ENCODE assay signal across 28 cellular contexts in the genomic region with DNA sequence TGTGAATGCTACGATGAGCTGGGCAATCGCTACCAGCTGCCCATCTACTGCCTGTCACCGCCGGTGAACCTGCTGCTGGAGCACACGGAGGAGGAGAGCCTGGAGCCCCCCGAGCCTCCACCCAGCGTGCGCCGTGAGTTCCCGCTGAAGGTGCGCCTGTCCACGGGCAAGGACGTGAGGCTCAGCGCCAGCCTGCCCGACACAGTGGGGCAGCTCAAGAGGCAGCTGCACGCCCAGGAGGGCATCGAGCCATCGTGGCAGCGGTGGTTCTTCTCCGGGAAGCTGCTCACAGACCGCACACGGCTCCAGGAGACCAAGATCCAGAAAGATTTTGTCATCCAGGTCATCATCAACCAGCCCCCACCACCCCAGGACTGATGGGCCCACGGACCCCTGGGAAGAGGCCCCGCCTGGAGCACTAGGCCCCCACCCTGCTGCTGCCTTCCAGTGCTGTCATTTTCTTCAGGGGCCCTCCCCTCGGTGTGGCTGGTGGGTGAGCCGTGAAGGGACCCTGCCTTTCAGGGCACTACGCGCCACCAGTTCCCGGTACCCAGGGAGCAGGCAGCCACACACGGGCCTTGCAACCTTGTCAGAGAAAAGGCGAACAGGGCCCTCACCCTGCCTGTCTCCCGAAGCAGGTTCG. TPM values are rescaled to one million over a fixed set of nuclear protein-coding genes. Genes with fewer than 3 reads are reported as not detected.
DNase-seq lines count a peak whose midpoint lies in the region; ATAC-seq and TF ChIP-seq lines count a peak whose summit lies in the region.
"Had no signal": no experiment of that assay in that cellular context is flagged by ENCODE, and none has a peak within 500 bp of the region (broad histone marks: within the 10 kb centered on the region; RNA-seq: fewer than 3 reads in every experiment).

No MANE protein-coding gene starts in this region.

- H3K4me3 ChIP-seq in H7 (ENCODE audit: insufficient read depth, low read depth, low read length) (no peak overlapping the region), RWPE2 (ENCODE audit: severe bottlenecking) (no peak overlapping the region), gastrocnemius medialis (no peak overlapping the region)
- H3K4me3 ChIP-seq: adrenal gland, smooth muscle cell had no signal

- no peaks in the 10 kb centered on the region for H3K27me3 ChIP-seq in H7 (ENCODE audit: control insufficient read depth, insufficient read depth, low read length)
- H3K27me3 ChIP-seq in RWPE2 (ENCODE audit: insufficient read depth, poor library complexity, severe bottlenecking), result no peaks in the 10 kb centered on the region
- no peaks in the 10 kb centered on the region for H3K27me3 ChIP-seq in gastrocnemius medialis
- H3K27me3 ChIP-seq: adrenal gland, BE2C, brain microvascular endothelial cell had no signal

- DNase-seq in H7, result peak; percentile 22
- no peak for DNase-seq in RWPE2 (ENCODE audit: low spot score)
- DNase-seq in left ventricle myocardium superior, result peak; percentile 25
- DNase-seq in gastrocnemius medialis, result peak in 1 of 2 donors; percentile 65
- no peak for DNase-seq in NCI-H2227 (lab: John Stamatoyannopoulos, UW; ENCODE audit: unreplicated experiment)
- DNase-seq in SIG-M5 (lab: John Stamatoyannopoulos, UW), result no peak
- no peak for DNase-seq in activated CD8-positive, alpha-beta T cell treated with anti-CD3 and anti-CD28 coated beads for 36 hours
- DNase-seq: activated CD4-positive, alpha-beta memory T cell treated with anti-CD3 and anti-CD28 coated beads for 36 hours; activated CD4-positive, alpha-beta T cell treated with anti-CD3 and anti-CD28 coated beads for 1 hour; activated CD8-positive, alpha-beta memory T cell treated with anti-CD3 and anti-CD28 coated beads, Interleukin-2, amount 50 U/mL, for 4 hours; activated naive CD4-positive, alpha-beta T cell treated with anti-CD3 and anti-CD28 coated beads, Interleukin-2, amount 10 ng/mL, durations not matched to agents 7 days and 5 days; adrenal gland; brain microvascular endothelial cell; CD8-positive, alpha-beta T cell; GOT3; HFFc6; NCI-H1092 treated with DMSO at 0.1 percent for 48 hours; NCI-H1930; NCI-H526; stimulated activated CD4-positive, alpha-beta T cell treated with anti-CD3 and anti-CD28 coated beads, Interleukin-1b, Interleukin-23, amount 100 ng/mL, for 48 hours; stimulated activated naive CD8-positive, alpha-beta T cell treated with anti-CD3 and anti-CD28 coated beads, Interleukin-15, Interleukin-2, amounts not matched to agents 100 U/mL and 50 U/mL, for 24 hours; SW 1271 had no signal

- no peaks in the 10 kb centered on the region for H3K27me3 Mint-ChIP-seq in activated CD8-positive, alpha-beta T cell treated with anti-CD3 and anti-CD28 coated beads for 36 hours
- H3K27me3 Mint-ChIP-seq: activated CD4-positive, alpha-beta memory T cell treated with anti-CD3 and anti-CD28 coated beads for 36 hours had no signal

- intact Hi-C loops in left ventricle myocardium superior (cut with micrococcal nuclease) (no loop called here), gastrocnemius medialis (cut with DNase I; ENCODE audit: low total_unique reads) (no loop called here)
- intact Hi-C loops in activated CD8-positive, alpha-beta T cell treated with anti-CD3 and anti-CD28 coated beads for 36 hours (cut with micrococcal nuclease), result no loop called here

- H3K4me3 Mint-ChIP-seq in activated CD8-positive, alpha-beta T cell treated with anti-CD3 and anti-CD28 coated beads for 36 hours, result no peak overlapping the region
- H3K4me3 Mint-ChIP-seq: activated CD4-positive, alpha-beta memory T cell treated with anti-CD3 and anti-CD28 coated beads for 36 hours; activated naive CD4-positive, alpha-beta T cell treated with anti-CD3 and anti-CD28 coated beads, Interleukin-2, amount 10 ng/mL, durations not matched to agents 7 days and 5 days; CD8-positive, alpha-beta T cell; HFFc6; nephron had no signal

- POLR2A ChIA-PET in activated CD8-positive, alpha-beta T cell treated with anti-CD3 and anti-CD28 coated beads for 36 hours (lab: Charles Lee), result no interaction called here

- H3K27ac ChIP-seq in RWPE2 (ENCODE audit: poor library complexity, severe bottlenecking) (peak overlapping the region; percentile 99), gastrocnemius medialis (peak overlapping the region; percentile 90 to 92 (median 91))
- H3K27ac ChIP-seq: adrenal gland, brain microvascular endothelial cell had no signal

- no peak for TF ChIP-seq POLR2A in gastrocnemius medialis (IDR thresholded peaks at IDR 0.05)

- peaks cover 53% of the 10 kb centered on the region for H3K4me1 ChIP-seq in RWPE2 (ENCODE audit: insufficient read depth, poor library complexity, severe bottlenecking)
- H3K4me1 ChIP-seq in gastrocnemius medialis, result peaks cover 54% of the 10 kb centered on the region in 2 donors

- H3K4me1 Mint-ChIP-seq in activated CD8-positive, alpha-beta T cell treated with anti-CD3 and anti-CD28 coated beads for 36 hours (ENCODE audit: low read depth), result no peaks in the 10 kb centered on the region
- H3K4me1 Mint-ChIP-seq: activated naive CD4-positive, alpha-beta T cell treated with anti-CD3 and anti-CD28 coated beads, Interleukin-2, amount 10 ng/mL, durations not matched to agents 7 days and 5 days had no signal

- CTCF ChIA-PET in activated CD8-positive, alpha-beta T cell treated with anti-CD3 and anti-CD28 coated beads for 36 hours (lab: Charles Lee), result interaction anchor here (3.1 to 4.6 kb wide), 2 partner anchors 16 to 42 kb away, joined by 16 to 26 read pairs; no protein-coding TSS in a partner anchor

- no peaks in the 10 kb centered on the region for H3K9me3 Mint-ChIP-seq in activated CD8-positive, alpha-beta T cell treated with anti-CD3 and anti-CD28 coated beads for 36 hours
- H3K9me3 Mint-ChIP-seq: activated CD4-positive, alpha-beta memory T cell treated with anti-CD3 and anti-CD28 coated beads for 36 hours; activated naive CD4-positive, alpha-beta T cell treated with anti-CD3 and anti-CD28 coated beads, Interleukin-2, amount 10 ng/mL, durations not matched to agents 7 days and 5 days; CD8-positive, alpha-beta T cell; HFFc6; nephron had no signal

- in situ Hi-C loops in gastrocnemius medialis (cut with MboI; ENCODE audit: low sequenced_read_pairs in 4 of 4), result loop anchor here (5.0 kb wide), 2 partner anchors 42 to 47 kb away; no protein-coding TSS in a partner anchor

- H3K9me3 ChIP-seq in RWPE2 (ENCODE audit: severe bottlenecking), result no peaks in the 10 kb centered on the region
- H3K9me3 ChIP-seq in gastrocnemius medialis, result no peaks in the 10 kb centered on the region
- H3K9me3 ChIP-seq: adrenal gland, BE2C had no signal

- H3K27ac Mint-ChIP-seq in activated CD8-positive, alpha-beta T cell treated with anti-CD3 and anti-CD28 coated beads for 36 hours, result no peak overlapping the region
- H3K27ac Mint-ChIP-seq: activated CD4-positive, alpha-beta memory T cell treated with anti-CD3 and anti-CD28 coated beads for 36 hours; activated naive CD4-positive, alpha-beta T cell treated with anti-CD3 and anti-CD28 coated beads, Interleukin-2, amount 10 ng/mL, durations not matched to agents 7 days and 5 days; CD8-positive, alpha-beta T cell; HFFc6 had no signal

- H3K36me3 Mint-ChIP-seq in activated CD8-positive, alpha-beta T cell treated with anti-CD3 and anti-CD28 coated beads for 36 hours (ENCODE audit: low read depth), result no peaks in the 10 kb centered on the region
- H3K36me3 Mint-ChIP-seq: activated CD4-positive, alpha-beta memory T cell treated with anti-CD3 and anti-CD28 coated beads for 36 hours; activated naive CD4-positive, alpha-beta T cell treated with anti-CD3 and anti-CD28 coated beads, Interleukin-2, amount 10 ng/mL, durations not matched to agents 7 days and 5 days had no signal

- TF ChIP-seq CTCF in RWPE2 (IDR thresholded peaks at IDR 0.05; ENCODE audit: poor library complexity, severe bottlenecking), result no peak
- no peak for TF ChIP-seq CTCF in gastrocnemius medialis (IDR thresholded peaks at IDR 0.05 in 4 of 5, conservative IDR thresholded peaks at IDR 0.05 in 1 of 5)
- no peak for TF ChIP-seq CTCF in activated CD8-positive, alpha-beta T cell treated with anti-CD3 and anti-CD28 coated beads for 36 hours (IDR thresholded peaks at IDR 0.05)

- H3K36me3 ChIP-seq in H7 (replicated peaks; ENCODE audit: control insufficient read depth, insufficient read depth, low read length), result peaks cover 2% of the 10 kb centered on the region
- no peaks in the 10 kb centered on the region for H3K36me3 ChIP-seq in RWPE2 (ENCODE audit: low read depth)
- H3K36me3 ChIP-seq in gastrocnemius medialis, result peaks cover 0 to 12% of the 10 kb centered on the region in 2 donors
- H3K36me3 ChIP-seq: BE2C had no signal

- no peak for ATAC-seq in RWPE2 (ENCODE audit: low read depth)
- ATAC-seq in left ventricle myocardium superior, result no peak
- ATAC-seq in gastrocnemius medialis, result no peak
- ATAC-seq in activated CD8-positive, alpha-beta T cell treated with anti-CD3 and anti-CD28 coated beads for 36 hours, result no peak
- ATAC-seq in HG02970 (IDR thresholded peaks at IDR 0.05; ENCODE audit: low FRiP score, unreplicated experiment), result no peak
- ATAC-seq: CD8-positive, alpha-beta T cell; stimulated activated naive CD8-positive, alpha-beta T cell treated with anti-CD3 and anti-CD28 coated beads, Interleukin-15, Interleukin-2, amounts not matched to agents 100 U/mL and 50 U/mL, for 24 hours had no signal

RNA-seq across cellular contexts. Expression of gene ANKRD2, which starts 2.3 kb away (rescaled TPM):
- total RNA-seq in H7 (2014; rRNA removed; shearing (Covaris generic)), result not detected in 2 replicates
- total RNA-seq in left ventricle myocardium superior (318 TPM), gastrocnemius medialis (1,000 to 10,000 TPM in 1 of 4 donors, 100 to 1,000 TPM in 3; 105 to 1,024 (median 853) TPM)
- not detected for total RNA-seq in activated CD8-positive, alpha-beta T cell treated with anti-CD3 and anti-CD28 coated beads for 36 hours
- total RNA-seq: activated CD4-positive, alpha-beta memory T cell treated with anti-CD3 and anti-CD28 coated beads for 36 hours; CD8-positive, alpha-beta T cell; HT1080; osteocyte; smooth muscle cell had no signal

RNA-seq across cellular contexts. Expression of gene HOGA1, which starts 13.9 kb away (rescaled TPM):
- total RNA-seq in H7 (2014; rRNA removed; shearing (Covaris generic)), result 0.37 TPM in 1 of 2 replicates, not detected in the other
- total RNA-seq in left ventricle myocardium superior (11.9 TPM), gastrocnemius medialis (10 to 100 TPM in 1 of 4 donors, 1 to 10 TPM in 1, under 1 TPM in 2; 0.27 to 11.2 (median 4.1) TPM)
- not detected for total RNA-seq in activated CD8-positive, alpha-beta T cell treated with anti-CD3 and anti-CD28 coated beads for 36 hours
- total RNA-seq: activated CD4-positive, alpha-beta memory T cell treated with anti-CD3 and anti-CD28 coated beads for 36 hours; CD8-positive, alpha-beta T cell; osteocyte; smooth muscle cell had no signal

RNA-seq across cellular contexts. Expression of gene C10orf62, which starts 19.3 kb away (rescaled TPM):
- not detected in 2 replicates for total RNA-seq in H7 (2014; rRNA removed; shearing (Covaris generic))
- total RNA-seq in left ventricle myocardium superior (0.35 TPM), gastrocnemius medialis (under 1 TPM in 2 of 4 donors, not detected in 2; 0.41 to 0.55 TPM)
- not detected for total RNA-seq in activated CD8-positive, alpha-beta T cell treated with anti-CD3 and anti-CD28 coated beads for 36 hours
- total RNA-seq: activated CD4-positive, alpha-beta memory T cell treated with anti-CD3 and anti-CD28 coated beads for 36 hours; CD8-positive, alpha-beta T cell; HFFc6; HT1080; osteocyte; smooth muscle cell had no signal

Comparison
In these comparisons a context has a peak if more than half of its experiments do, and no peak if none do; other contexts are left out.
1. DNase-seq: peak in H7 (single experiment) and left ventricle myocardium superior (single experiment); none in RWPE2 (single experiment), NCI-H2227 (single experiment), SIG-M5 (single experiment) and activated CD8-positive, alpha-beta T cell treated with anti-CD3 and anti-CD28 coated beads for 36 hours (single experiment).
2. RNA of gene ANKRD2, which starts 2.3 kb away (total RNA-seq): 105 to 1,024 TPM in gastrocnemius medialis and 318 TPM in left ventricle myocardium superior (single experiment); not detected in H7 and not detected in activated CD8-positive, alpha-beta T cell treated with anti-CD3 and anti-CD28 coated beads for 36 hours; every median in the first group is over 100 times any median in the second.